8 cellular contexts compared by ENCODE assay signal in genomic region chr3:48472673-48472922, GRCh38. TPM values are rescaled to one million over a fixed set of nuclear protein-coding genes. Genes with fewer than 3 reads are reported as not detected.
DNase-seq lines count a peak whose midpoint lies in the region; ATAC-seq and TF ChIP-seq lines count a peak whose summit lies in the region.

No MANE protein-coding gene starts in this region.

- no peaks in the 10 kb centered on the region for H3K9me3 ChIP-seq in colonic mucosa
- no peaks in the 10 kb centered on the region for H3K9me3 ChIP-seq in muscle layer of colon (ENCODE audit: low read length)

- ATAC-seq in GM19328 (IDR thresholded peaks at IDR 0.05; ENCODE audit: unreplicated experiment) (peak; percentile 13), GM18498 (IDR thresholded peaks at IDR 0.05; ENCODE audit: unreplicated experiment) (no peak), GM18517 (IDR thresholded peaks at IDR 0.05; ENCODE audit: unreplicated experiment) (no peak)

- H3K36me3 ChIP-seq in colonic mucosa (no peaks in the 10 kb centered on the region), muscle layer of colon (ENCODE audit: insufficient read depth, low read length) (peaks cover 24% of the 10 kb centered on the region)

- peak overlapping the region; percentile 92 for H3K27ac ChIP-seq in colonic mucosa
- H3K27ac ChIP-seq in muscle layer of colon (ENCODE audit: low read depth, low read length) = peak overlapping the region; percentile 85

- H3K27me3 ChIP-seq in colonic mucosa (no peaks in the 10 kb centered on the region), muscle layer of colon (ENCODE audit: control insufficient read depth in 1 of 2, insufficient read depth in 2 of 2, low read length in 2 of 2) (no peaks in the 10 kb centered on the region)

- peak overlapping the region; percentile 71 to 100 for H3K9ac ChIP-seq in colonic mucosa (ENCODE audit: low read depth in 2 of 2, low read length in 2 of 2)
- peak overlapping the region; percentile 100 for H3K9ac ChIP-seq in muscle layer of colon (ENCODE audit: low read length)

- TF ChIP-seq CTCF in colonic mucosa (IDR thresholded peaks at IDR 0.05) = no peak

- no peak for DNase-seq in Jurkat, Clone E6-1 (ENCODE audit: low read depth, low spot score)
- DNase-seq in colonic mucosa = peak; percentile 63
- DNase-seq in NCI-H2107 treated with DMSO at 0.1 percent for 48 hours (lab: John Stamatoyannopoulos, UW; ENCODE audit: unreplicated experiment) = no peak
- DNase-seq in central memory CD4-positive, alpha-beta T cell = no peak

- intact Hi-C loops in colonic mucosa (cut with DNase I) = no loop called here

- peak overlapping the region; percentile 92 for H3K4me3 ChIP-seq in Jurkat, Clone E6-1 (ENCODE audit: low read length)
- peak overlapping the region; percentile 64 for H3K4me3 ChIP-seq in colonic mucosa
- H3K4me3 ChIP-seq in muscle layer of colon (ENCODE audit: low read depth in 1 of 2, low read length in 2 of 2) = peak overlapping the region; percentile 82 to 98

- H3K4me1 ChIP-seq in colonic mucosa = peaks cover 25% of the 10 kb centered on the region
- peaks cover 50% of the 10 kb centered on the region for H3K4me1 ChIP-seq in muscle layer of colon (ENCODE audit: insufficient read depth, low read length)

RNA-seq across cellular contexts. Expression of gene ATRIP, which starts 26.1 kb away (rescaled TPM):
- polyA plus RNA-seq in Jurkat, Clone E6-1 (2012; ENCODE audit: insufficient read depth, insufficient read length) = 17.5 TPM
- 1 to 10 TPM; 3.2 to 8.6 TPM for total RNA-seq in colonic mucosa

RNA-seq across cellular contexts. Expression of gene SHISA5, which starts 31.4 kb away (rescaled TPM):
- polyA plus RNA-seq in Jurkat, Clone E6-1 (2012; ENCODE audit: insufficient read depth, insufficient read length) = 150 TPM
- 100 to 1,000 TPM; 115 to 123 TPM for total RNA-seq in colonic mucosa

RNA-seq across cellular contexts. Expression of gene TMA7, which starts 32.5 kb away (rescaled TPM):
- 522 TPM for polyA plus RNA-seq in Jurkat, Clone E6-1 (2012; ENCODE audit: insufficient read depth, insufficient read length)
- 100 to 1,000 TPM; 185 to 259 TPM for total RNA-seq in colonic mucosa

RNA-seq across cellular contexts. Expression of gene CCDC51, which starts 32.7 kb away (rescaled TPM):
- 27.6 TPM for polyA plus RNA-seq in Jurkat, Clone E6-1 (2012; ENCODE audit: insufficient read depth, insufficient read length)
- 10 to 100 TPM; 11.8 to 21.5 TPM for total RNA-seq in colonic mucosa

RNA-seq across cellular contexts. Expression of gene PLXNB1, which starts 42.7 kb away (rescaled TPM):
- 39.2 TPM for polyA plus RNA-seq in Jurkat, Clone E6-1 (2012; ENCODE audit: insufficient read depth, insufficient read length)
- 100 to 1,000 TPM in 1 of 2 donors, 10 to 100 TPM in 1; 70.6 to 131 TPM for total RNA-seq in colonic mucosa
